Comparison of ENCODE assay signal across 17 cellular contexts in the genomic region with DNA sequence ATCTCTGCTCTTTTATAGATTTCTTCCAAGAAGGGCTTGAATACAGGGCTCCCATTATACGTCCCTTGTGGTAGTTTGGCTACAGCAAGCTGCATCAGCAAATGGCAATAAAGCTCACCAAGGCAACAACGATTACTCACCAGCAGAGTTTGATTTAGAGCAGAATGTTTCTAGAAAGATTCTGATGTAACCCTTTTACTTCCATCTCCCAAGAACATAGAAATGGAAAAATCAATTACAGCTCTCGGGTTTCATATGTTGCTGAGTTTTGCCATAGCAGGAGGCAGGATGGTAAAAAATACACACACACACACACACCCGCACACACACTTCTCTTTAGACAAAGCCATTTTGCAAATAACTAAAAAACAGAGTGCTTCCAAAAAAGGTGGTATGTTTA.
A peak's percentile ranks its signal among the peaks of the same experiment; 100 is the strongest.
DNase-seq lines count a peak whose midpoint lies in the region; ATAC-seq and TF ChIP-seq lines count a peak whose summit lies in the region.
"Had no signal": no experiment of that assay in that cellular context is flagged by ENCODE, and none has a peak within 500 bp of the region (broad histone marks: within the 10 kb centered on the region; RNA-seq: fewer than 3 reads in every experiment).

No MANE protein-coding gene starts in this region.

- H3K4me1 ChIP-seq in endodermal cell (ENCODE audit: control insufficient read depth, insufficient read depth, low read length): no peaks in the 10 kb centered on the region
- H3K4me1 ChIP-seq: Peyer's patch had no signal

- H3K27me3 Mint-ChIP-seq in endodermal cell (ENCODE audit: insufficient read depth): peaks cover 21% of the 10 kb centered on the region

- no peak overlapping the region for H3K9ac ChIP-seq in endodermal cell (ENCODE audit: extremely low read depth, low read length, poor library complexity, severe bottlenecking)

- 72% methylated on average over 3 of the region's 4 CpGs; no CpG with 5 or more reads in 1 of the 2 experiments for WGBS in endodermal cell (ENCODE audit: insufficient coverage in 1 of 2, insufficient read length in 1 of 2), 2 experiments

- H3K9me3 Mint-ChIP-seq in endodermal cell: no peaks in the 10 kb centered on the region
- H3K9me3 Mint-ChIP-seq: memory B cell had no signal

- H3K36me3 Mint-ChIP-seq in endodermal cell (ENCODE audit: low read depth): no peaks in the 10 kb centered on the region
- H3K36me3 Mint-ChIP-seq: memory B cell had no signal

- H3K4me3 Mint-ChIP-seq in endodermal cell: no peak overlapping the region
- H3K4me3 Mint-ChIP-seq: memory B cell had no signal

- no peaks in the 10 kb centered on the region for H3K36me3 ChIP-seq in endodermal cell (ENCODE audit: control insufficient read depth, insufficient read depth, low read length)
- H3K36me3 ChIP-seq: Peyer's patch, tibial nerve had no signal

- no peak overlapping the region for H3K27ac ChIP-seq in endodermal cell (ENCODE audit: low read depth, low read length)
- H3K27ac ChIP-seq: Peyer's patch, tibial nerve had no signal

- no peaks in the 10 kb centered on the region for H3K27me3 ChIP-seq in endodermal cell (ENCODE audit: control insufficient read depth, insufficient read depth, low read length, poor library complexity, severe bottlenecking)
- H3K27me3 ChIP-seq: Peyer's patch, tibial nerve had no signal

- no peak for ATAC-seq in omental fat pad (ENCODE audit: low FRiP score)

- H3K4me3 ChIP-seq in fibroblast of pulmonary artery (replicated peaks; ENCODE audit: low read depth, low read length) (no peak overlapping the region), endodermal cell (ENCODE audit: low read length) (no peak overlapping the region)
- H3K4me3 ChIP-seq: Peyer's patch, tibial nerve had no signal

- H3K9me3 ChIP-seq in endodermal cell (ENCODE audit: control insufficient read depth, low read length): no peaks in the 10 kb centered on the region
- H3K9me3 ChIP-seq: Peyer's patch, tibial nerve had no signal

- H3K27ac Mint-ChIP-seq in endodermal cell: no peak overlapping the region
- H3K27ac Mint-ChIP-seq: memory B cell had no signal

- DNase-seq in NCI-H1105 treated with DMSO at 0.1 percent for 48 hours (lab: John Stamatoyannopoulos, UW) (peak; percentile 0), NCI-H1105 (lab: John Stamatoyannopoulos, UW) (no peak), NCI-H2171 (lab: John Stamatoyannopoulos, UW) (peak; percentile 5), fibroblast of pulmonary artery (ENCODE audit: low read depth) (peak; percentile 21), stromal cell of bone marrow (ENCODE audit: low read depth) (peak; percentile 70), NCI-H524 treated with DMSO at 0.1 percent for 48 hours (lab: John Stamatoyannopoulos, UW) (no peak), omental fat pad (ENCODE audit: low spot score) (no peak), endodermal cell (no peak)
- DNase-seq: activated CD4-positive, alpha-beta T cell treated with anti-CD3 and anti-CD28 coated beads, Interleukin-2, amount 50 U/mL, for 4 hours; cerebellar nuclear complex; GF-D8; islet precursor cell; NCI-H526; Peyer's patch; stimulated activated CD4-positive, alpha-beta T cell treated with anti-CD3 and anti-CD28 coated beads, Interleukin-4, amount 100 ng/mL, for 4 hours had no signal

- no peaks in the 10 kb centered on the region for H3K4me1 Mint-ChIP-seq in endodermal cell
- H3K4me1 Mint-ChIP-seq: memory B cell had no signal

- TF ChIP-seq CTCF in fibroblast of pulmonary artery (IDR thresholded peaks at IDR 0.05; ENCODE audit: low read length, missing control alignments) (no peak), omental fat pad (IDR thresholded peaks at IDR 0.05) (no peak), endodermal cell (conservative IDR thresholded peaks at IDR 0.05) (no peak)

Comparison
In these comparisons a context has a peak if more than half of its experiments do, and no peak if none do; other contexts are left out.
1. DNase-seq: peak in NCI-H1105 treated with DMSO at 0.1 percent for 48 hours (single experiment), NCI-H2171 (single experiment), fibroblast of pulmonary artery (single experiment) and stromal cell of bone marrow (single experiment); none in NCI-H1105 (single experiment), NCI-H524 treated with DMSO at 0.1 percent for 48 hours (single experiment), omental fat pad (single experiment) and endodermal cell (single experiment).